Comparison of ENCODE assay signal across 8 cellular contexts in the genomic region with DNA sequence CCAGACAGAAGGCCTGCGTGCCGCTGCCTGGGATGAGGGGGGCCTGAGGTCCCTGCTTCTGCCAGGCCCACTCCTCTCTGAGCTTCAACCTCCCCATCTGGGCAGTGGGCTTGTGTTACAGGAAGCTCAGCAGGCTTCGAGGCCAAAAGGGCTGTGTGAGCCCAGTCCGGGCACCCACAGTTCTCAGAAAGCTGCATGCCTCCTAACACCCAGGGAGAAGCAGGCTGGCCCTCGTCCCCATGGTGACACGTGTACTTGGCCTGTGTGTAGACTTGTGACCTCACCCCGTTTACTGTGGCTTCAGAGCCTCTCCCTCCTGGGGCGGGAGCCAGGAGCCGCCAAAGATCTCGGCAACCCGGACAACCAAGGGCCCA. TPM values are rescaled to one million over a fixed set of nuclear protein-coding genes. Genes with fewer than 3 reads are reported as not detected.
DNase-seq lines count a peak whose midpoint lies in the region; ATAC-seq, FAIRE-seq and TF ChIP-seq lines count a peak whose summit lies in the region.
"Had no signal": no experiment of that assay in that cellular context is flagged by ENCODE, and none has a peak within 500 bp of the region (broad histone marks: within the 10 kb centered on the region; RNA-seq: fewer than 3 reads in every experiment).

No MANE protein-coding gene starts in this region.

- FAIRE-seq in H54 (lab: Jason Lieb, UNC) = peak; percentile 20

- no peaks in the 10 kb centered on the region for H3K36me3 Mint-ChIP-seq in stimulated activated memory B cell treated with anti-CD40 and anti-IgM and Interleukin-4, amounts not matched to agents 10 μg/mL and 1 μg/mL and 100 μg/mL, for 72 hours
- no peaks in the 10 kb centered on the region for H3K36me3 Mint-ChIP-seq in T-helper 17 cell (ENCODE audit: low read depth)

- DNase-seq in H54 (ENCODE audit: insufficient read length, low spot score) = peak; percentile 100
- peak in 2 of 3 donors; percentile 79 to 81 for DNase-seq in Peyer's patch
- DNase-seq in heart left ventricle = peak in 4 of 5 donors; percentile 74 to 85 (median 76)
- DNase-seq in activated T-cell treated with anti-CD3 and anti-CD28 coated beads, Interleukin-2, amount 50 U/mL, for 48 hours = no peak
- DNase-seq in T-helper 17 cell = no peak
- DNase-seq in stimulated activated naive CD8-positive, alpha-beta T cell treated with anti-CD3 and anti-CD28 coated beads, Interleukin-15, Interleukin-2, amounts not matched to agents 100 U/mL and 50 U/mL, for 24 hours = no peak

- H3K9me3 ChIP-seq in Peyer's patch (no peaks in the 10 kb centered on the region), heart left ventricle (peaks cover 0 to 9% (median 7%) of the 10 kb centered on the region in 12 donors), T-helper 17 cell (ENCODE audit: control insufficient read depth, low read length, poor library complexity, severe bottlenecking) (no peaks in the 10 kb centered on the region)

- H3K36me3 ChIP-seq in Peyer's patch = no peaks in the 10 kb centered on the region
- H3K36me3 ChIP-seq in heart left ventricle = no peaks in the 10 kb centered on the region
- H3K36me3 ChIP-seq: spleen had no signal

- 26 to 52% (median 36%) methylated on average over 10 to 11 of the region's 11 CpGs for WGBS in heart left ventricle, 4 donors

- H3K4me1 ChIP-seq in Peyer's patch = peaks cover 0 to 16% (median 14%) of the 10 kb centered on the region in 4 donors
- peaks cover 4 to 37% (median 29%) of the 10 kb centered on the region in 12 donors for H3K4me1 ChIP-seq in heart left ventricle

- peaks cover 8% of the 10 kb centered on the region for H3K27me3 Mint-ChIP-seq in stimulated activated memory B cell treated with anti-CD40 and anti-IgM and Interleukin-4, amounts not matched to agents 10 μg/mL and 1 μg/mL and 100 μg/mL, for 72 hours
- H3K27me3 Mint-ChIP-seq in T-helper 17 cell = no peaks in the 10 kb centered on the region

- H3K27me3 ChIP-seq in Peyer's patch = no peaks in the 10 kb centered on the region
- H3K27me3 ChIP-seq in heart left ventricle = peaks cover 0 to 29% (median 0%) of the 10 kb centered on the region in 9 donors

- peak overlapping the region; percentile 22 for H3K27ac Mint-ChIP-seq in stimulated activated memory B cell treated with anti-CD40 and anti-IgM and Interleukin-4, amounts not matched to agents 10 μg/mL and 1 μg/mL and 100 μg/mL, for 72 hours
- H3K27ac Mint-ChIP-seq in T-helper 17 cell = no peak overlapping the region

- TF ChIP-seq POLR2A in H54 (IDR thresholded peaks at IDR 0.05; ENCODE audit: low read depth, low read length) = no peak; the same call in 1 of the 2 replicates
- TF ChIP-seq POLR2A in Peyer's patch (IDR thresholded peaks at IDR 0.05) = no peak
- no peak for TF ChIP-seq POLR2A in heart left ventricle (IDR thresholded peaks at IDR 0.05)

- H3K4me1 Mint-ChIP-seq in stimulated activated memory B cell treated with anti-CD40 and anti-IgM and Interleukin-4, amounts not matched to agents 10 μg/mL and 1 μg/mL and 100 μg/mL, for 72 hours = peaks cover 17% of the 10 kb centered on the region
- H3K4me1 Mint-ChIP-seq in T-helper 17 cell = peaks cover 3% of the 10 kb centered on the region

- intact Hi-C loops in heart left ventricle (cut with DNase I) = loop anchor here in 6 of 10 donors (5.0 to 10.0 kb wide), 4 partner anchors 44 to 206 kb away; a partner anchor contains a TSS

- H3K4me3 ChIP-seq in Peyer's patch (no peak overlapping the region), heart left ventricle (peak overlapping the region in 2 of 12 donors; percentile 2 to 28)

- no peak overlapping the region for H3K4me3 Mint-ChIP-seq in stimulated activated memory B cell treated with anti-CD40 and anti-IgM and Interleukin-4, amounts not matched to agents 10 μg/mL and 1 μg/mL and 100 μg/mL, for 72 hours
- no peak overlapping the region for H3K4me3 Mint-ChIP-seq in T-helper 17 cell

- H3K27ac ChIP-seq in Peyer's patch (no peak overlapping the region), heart left ventricle (peak overlapping the region in 4 of 12 donors; percentile 7 to 47 (median 26))
- H3K27ac ChIP-seq: spleen had no signal

- TF ChIP-seq CTCF in Peyer's patch (IDR thresholded peaks at IDR 0.05) (no peak), heart left ventricle (IDR thresholded peaks at IDR 0.05) (no peak)

- H3K9me3 Mint-ChIP-seq in stimulated activated memory B cell treated with anti-CD40 and anti-IgM and Interleukin-4, amounts not matched to agents 10 μg/mL and 1 μg/mL and 100 μg/mL, for 72 hours = peaks cover 4% of the 10 kb centered on the region

- ATAC-seq in heart left ventricle = peak; percentile 52 to 81 (median 70)
- ATAC-seq in stimulated activated memory B cell treated with anti-CD40 and anti-IgM and Interleukin-4, amounts not matched to agents 10 μg/mL and 1 μg/mL and 100 μg/mL, for 72 hours = no peak
- ATAC-seq in T-helper 17 cell = no peak
- no peak for ATAC-seq in stimulated activated naive CD8-positive, alpha-beta T cell treated with anti-CD3 and anti-CD28 coated beads, Interleukin-15, Interleukin-2, amounts not matched to agents 100 U/mL and 50 U/mL, for 24 hours

RNA-seq across cellular contexts. Expression of a gene that starts 2.2 kb away (rescaled TPM):
- total RNA-seq in Peyer's patch = not detected
- not detected for total RNA-seq in heart left ventricle
- not detected for polyA plus RNA-seq in heart left ventricle
- total RNA-seq in T-helper 17 cell = not detected
- total RNA-seq: spleen had no signal
- polyA plus RNA-seq: spleen had no signal

RNA-seq across cellular contexts. Expression of a gene that starts 41.2 kb away (rescaled TPM):
- total RNA-seq in Peyer's patch = 100 to 1,000 TPM in 1 of 4 donors, 10 to 100 TPM in 3; 22.3 to 104 (median 41.7) TPM
- total RNA-seq in heart left ventricle = 10 to 100 TPM in 3 of 9 donors, 1 to 10 TPM in 6; 3.1 to 22.8 (median 7.7) TPM
- 1 to 10 TPM; 5.4 to 5.7 TPM for polyA plus RNA-seq in heart left ventricle
- total RNA-seq in T-helper 17 cell = 100 to 1,000 TPM; 110 to 116 TPM

Comparison
In these comparisons a context has a peak if more than half of its experiments do, and no peak if none do; other contexts are left out.
1. DNase-seq: peak in H54 (single experiment), Peyer's patch (2 of 3) and heart left ventricle (4 of 5); none in activated T-cell treated with anti-CD3 and anti-CD28 coated beads, Interleukin-2, amount 50 U/mL, for 48 hours (0 of 2), T-helper 17 cell (0 of 3) and stimulated activated naive CD8-positive, alpha-beta T cell treated with anti-CD3 and anti-CD28 coated beads, Interleukin-15, Interleukin-2, amounts not matched to agents 100 U/mL and 50 U/mL, for 24 hours (single experiment).
2. ATAC-seq: peak in heart left ventricle (4 of 4); none in stimulated activated memory B cell treated with anti-CD40 and anti-IgM and Interleukin-4, amounts not matched to agents 10 μg/mL and 1 μg/mL and 100 μg/mL, for 72 hours (single experiment), T-helper 17 cell (single experiment) and stimulated activated naive CD8-positive, alpha-beta T cell treated with anti-CD3 and anti-CD28 coated beads, Interleukin-15, Interleukin-2, amounts not matched to agents 100 U/mL and 50 U/mL, for 24 hours (single experiment).